Comparison of ENCODE assay signal across 19 cellular contexts in genomic region chr12:111467862-111468245, GRCh38.
A peak's percentile ranks its signal among the peaks of the same experiment; 100 is the strongest.
DNase-seq lines count a peak whose midpoint lies in the region; ATAC-seq and TF ChIP-seq lines count a peak whose summit lies in the region.
"Had no signal": no experiment of that assay in that cellular context is flagged by ENCODE, and none has a peak within 500 bp of the region (broad histone marks: within the 10 kb centered on the region; RNA-seq: fewer than 3 reads in every experiment).

No MANE protein-coding gene starts in this region.

- 15% methylated on average over 4 of the region's 4 CpGs for WGBS in right lobe of liver (ENCODE audit: insufficient coverage, low coverage, low lambda C conversion rate, missing lambda C conversion rate)

- peaks cover 6% of the 10 kb centered on the region for H3K4me1 Mint-ChIP-seq in activated naive CD8-positive, alpha-beta T cell treated with anti-CD3 and anti-CD28 coated beads, Interleukin-2, amount 50 U/mL, for 24 hours
- peaks cover 6% of the 10 kb centered on the region for H3K4me1 Mint-ChIP-seq in activated naive CD8-positive, alpha-beta T cell treated with anti-CD3 and anti-CD28 coated beads for 36 hours
- H3K4me1 Mint-ChIP-seq: neural progenitor cell had no signal

- peak overlapping the region; percentile 26 for H3K27ac Mint-ChIP-seq in activated naive CD8-positive, alpha-beta T cell treated with anti-CD3 and anti-CD28 coated beads, Interleukin-2, amount 50 U/mL, for 24 hours
- no peak overlapping the region for H3K27ac Mint-ChIP-seq in activated naive CD8-positive, alpha-beta T cell treated with anti-CD3 and anti-CD28 coated beads for 36 hours
- H3K27ac Mint-ChIP-seq: IgD-negative memory B cell, neural progenitor cell had no signal

- no peaks in the 10 kb centered on the region for H3K27me3 Mint-ChIP-seq in activated naive CD8-positive, alpha-beta T cell treated with anti-CD3 and anti-CD28 coated beads, Interleukin-2, amount 50 U/mL, for 24 hours
- no peaks in the 10 kb centered on the region for H3K27me3 Mint-ChIP-seq in activated naive CD8-positive, alpha-beta T cell treated with anti-CD3 and anti-CD28 coated beads for 36 hours
- H3K27me3 Mint-ChIP-seq: CD8-positive, alpha-beta memory T cell; IgD-negative memory B cell had no signal

- TF ChIP-seq CTCF in right lobe of liver (IDR thresholded peaks at IDR 0.05), result no peak

- H3K36me3 Mint-ChIP-seq in activated naive CD8-positive, alpha-beta T cell treated with anti-CD3 and anti-CD28 coated beads, Interleukin-2, amount 50 U/mL, for 24 hours (ENCODE audit: low read depth), result peaks cover 24% of the 10 kb centered on the region
- peaks cover 5% of the 10 kb centered on the region for H3K36me3 Mint-ChIP-seq in activated naive CD8-positive, alpha-beta T cell treated with anti-CD3 and anti-CD28 coated beads for 36 hours

- H3K27me3 ChIP-seq in right lobe of liver, result no peaks in the 10 kb centered on the region
- H3K27me3 ChIP-seq: gastrocnemius medialis, neural progenitor cell, testis had no signal

- H3K4me3 Mint-ChIP-seq in activated naive CD8-positive, alpha-beta T cell treated with anti-CD3 and anti-CD28 coated beads, Interleukin-2, amount 50 U/mL, for 24 hours, result no peak overlapping the region
- no peak overlapping the region for H3K4me3 Mint-ChIP-seq in activated naive CD8-positive, alpha-beta T cell treated with anti-CD3 and anti-CD28 coated beads for 36 hours
- H3K4me3 Mint-ChIP-seq: CD8-positive, alpha-beta memory T cell; IgD-negative memory B cell; neural progenitor cell had no signal

- H3K27ac ChIP-seq in right lobe of liver, result peak overlapping the region; percentile 7 to 47 (median 31)
- H3K27ac ChIP-seq: neural progenitor cell, WERI-Rb-1 had no signal

- intact Hi-C loops in right lobe of liver (cut with DNase I), result no loop called here

- no peak overlapping the region for H3K4me3 ChIP-seq in right lobe of liver
- H3K4me3 ChIP-seq: gastrocnemius medialis, HAP-1, lung, neural progenitor cell, testis had no signal

- peaks cover 0 to 17% (median 9%) of the 10 kb centered on the region in 4 donors for H3K36me3 ChIP-seq in right lobe of liver

- H3K9me3 ChIP-seq in right lobe of liver, result no peaks in the 10 kb centered on the region
- H3K9me3 ChIP-seq: gastrocnemius medialis, HAP-1, testis had no signal

- DNase-seq in activated naive CD8-positive, alpha-beta T cell treated with anti-CD3 and anti-CD28 coated beads, Interleukin-2, amount 50 U/mL, for 24 hours, result no peak
- DNase-seq in activated naive CD8-positive, alpha-beta T cell treated with anti-CD3 and anti-CD28 coated beads for 36 hours, result no peak
- DNase-seq in dermis blood vessel endothelial cell (peak; percentile 21), right lobe of liver (no peak), NCI-H524 (lab: John Stamatoyannopoulos, UW) (no peak), glomerular visceral epithelial cell (ENCODE audit: extremely low spot score) (no peak)
- no peak for DNase-seq in activated CD4-positive, alpha-beta T cell treated with anti-CD3 and anti-CD28 coated beads for 4 hours
- DNase-seq: activated effector memory CD4-positive, alpha-beta T cell treated with anti-CD3 and anti-CD28 coated beads, Interleukin-2, amount 50 U/mL, for 16 hours; CD8-positive, alpha-beta memory T cell; gastrocnemius medialis; NCI-H82; right cardiac atrium; testis; WERI-Rb-1 had no signal

- no peak for ATAC-seq in activated naive CD8-positive, alpha-beta T cell treated with anti-CD3 and anti-CD28 coated beads, Interleukin-2, amount 50 U/mL, for 24 hours
- ATAC-seq in right lobe of liver (peak in 1 of 4 donors; percentile 10), GM19397 (IDR thresholded peaks at IDR 0.05; ENCODE audit: unreplicated experiment) (no peak)
- ATAC-seq: gastrocnemius medialis had no signal

- no peaks in the 10 kb centered on the region for H3K9me3 Mint-ChIP-seq in activated naive CD8-positive, alpha-beta T cell treated with anti-CD3 and anti-CD28 coated beads, Interleukin-2, amount 50 U/mL, for 24 hours
- no peaks in the 10 kb centered on the region for H3K9me3 Mint-ChIP-seq in activated naive CD8-positive, alpha-beta T cell treated with anti-CD3 and anti-CD28 coated beads for 36 hours
- H3K9me3 Mint-ChIP-seq: CD8-positive, alpha-beta memory T cell; IgD-negative memory B cell; neural progenitor cell had no signal

- TF ChIP-seq POLR2A in right lobe of liver (IDR thresholded peaks at IDR 0.05), result no peak

- H3K4me1 ChIP-seq in right lobe of liver, result peaks cover 0 to 8% (median 4%) of the 10 kb centered on the region in 4 donors
- H3K4me1 ChIP-seq: gastrocnemius medialis, HAP-1, neural progenitor cell, testis had no signal
